In genomic region chr5:1105350-1106265, GRCh38 we compare ENCODE assay signal across 8 cellular contexts. TPM values are rescaled to one million over a fixed set of nuclear protein-coding genes. Genes with fewer than 3 reads are reported as not detected.
DNase-seq lines count a peak whose midpoint lies in the region; ATAC-seq and TF ChIP-seq lines count a peak whose summit lies in the region.

No MANE protein-coding gene starts in this region.

- H3K27me3 ChIP-seq in CD4-positive, alpha-beta T cell (ENCODE audit: control insufficient read depth, insufficient read depth, low read length): no peaks in the 10 kb centered on the region

- intact Hi-C loops in CD4-positive, alpha-beta T cell (cut with DNase I, micrococcal nuclease): no loop called here

- CTCF ChIA-PET in CD4-positive, alpha-beta T cell (lab: Charles Lee): interaction anchor here (0.7 kb wide), 2 partner anchors 216 to 238 kb away, joined by 3 to 4 read pairs; no protein-coding TSS in a partner anchor

- no peaks in the 10 kb centered on the region for H3K9me3 ChIP-seq in CD4-positive, alpha-beta T cell (ENCODE audit: control insufficient read depth, low read length)

- TF ChIP-seq CTCF in CD4-positive, alpha-beta T cell (IDR thresholded peaks at IDR 0.05): no peak
- TF ChIP-seq CTCF in VCaP (conservative IDR thresholded peaks at IDR 0.05) (no peak), epithelial cell of proximal tubule (conservative IDR thresholded peaks at IDR 0.05; ENCODE audit: low read depth, low read length) (no peak)

- peak overlapping the region; percentile 11 for H3K4me3 ChIP-seq in epithelial cell of proximal tubule (ENCODE audit: low read depth, low read length)

- peaks cover 87% of the 10 kb centered on the region for H3K4me1 Mint-ChIP-seq in CD4-positive, alpha-beta T cell (ENCODE audit: low read depth)

- peak overlapping the region; percentile 99 for H3K27ac Mint-ChIP-seq in CD4-positive, alpha-beta T cell

- peak overlapping the region; percentile 81 for H3K27ac ChIP-seq in CD4-positive, alpha-beta T cell (ENCODE audit: low read depth, low read length)
- H3K27ac ChIP-seq in VCaP: peak overlapping the region; percentile 18; the same call in 1 of the 2 replicates

- peak in 9 of 10 experiments; percentile 16 to 81 (median 47) for DNase-seq in CD4-positive, alpha-beta T cell
- peak; percentile 63 for DNase-seq in epithelial cell of proximal tubule (ENCODE audit: low read depth)
- DNase-seq in stimulated activated naive CD8-positive, alpha-beta T cell treated with anti-CD3 and anti-CD28 coated beads, Interleukin-15, Interleukin-2, amounts not matched to agents 100 U/mL and 50 U/mL, for 24 hours: peak; percentile 62
- no peak for DNase-seq in superior temporal gyrus (ENCODE audit: extremely low spot score)
- no peak for DNase-seq in DMS79 treated with DMSO at 0.1 percent for 48 hours (lab: John Stamatoyannopoulos, UW)

- no peaks in the 10 kb centered on the region for H3K27me3 Mint-ChIP-seq in CD4-positive, alpha-beta T cell

- H3K4me3 Mint-ChIP-seq in CD4-positive, alpha-beta T cell: peak overlapping the region; percentile 91

- peak; percentile 77 for ATAC-seq in CD4-positive, alpha-beta T cell (ENCODE audit: poor library complexity)
- ATAC-seq in HG02678 (IDR thresholded peaks at IDR 0.05; ENCODE audit: unreplicated experiment) (peak; percentile 56), HG02970 (IDR thresholded peaks at IDR 0.05; ENCODE audit: low FRiP score, unreplicated experiment) (no peak)
- peak; percentile 52 for ATAC-seq in stimulated activated naive CD8-positive, alpha-beta T cell treated with anti-CD3 and anti-CD28 coated beads, Interleukin-15, Interleukin-2, amounts not matched to agents 100 U/mL and 50 U/mL, for 24 hours

- H3K9me3 Mint-ChIP-seq in CD4-positive, alpha-beta T cell: no peaks in the 10 kb centered on the region

- H3K36me3 Mint-ChIP-seq in CD4-positive, alpha-beta T cell (ENCODE audit: low read depth): peaks cover 14% of the 10 kb centered on the region

- POLR2A ChIA-PET in CD4-positive, alpha-beta T cell (lab: Charles Lee): interaction anchor here (0.7 to 1.6 kb wide), 9 partner anchors 12 to 694 kb away, joined by 3 to 12 read pairs (median 3); partner anchors contain the start of gene MRPL36

RNA-seq across cellular contexts. Expression of gene SLC12A7, which starts 6.3 kb away (rescaled TPM):
- 10 to 100 TPM; 47.9 to 51.7 TPM for total RNA-seq in CD4-positive, alpha-beta T cell
- total RNA-seq in epithelial cell of proximal tubule: 15.2 and 32.8 TPM in 2 replicates

Comparison
In these comparisons a context has a peak if more than half of its experiments do, and no peak if none do; other contexts are left out.
1. DNase-seq: peak in CD4-positive, alpha-beta T cell (9 of 10), epithelial cell of proximal tubule (single experiment) and stimulated activated naive CD8-positive, alpha-beta T cell treated with anti-CD3 and anti-CD28 coated beads, Interleukin-15, Interleukin-2, amounts not matched to agents 100 U/mL and 50 U/mL, for 24 hours (single experiment); none in superior temporal gyrus (single experiment) and DMS79 treated with DMSO at 0.1 percent for 48 hours (single experiment).